Comparison of ENCODE assay signal across 1 cellular context in the genomic region with DNA sequence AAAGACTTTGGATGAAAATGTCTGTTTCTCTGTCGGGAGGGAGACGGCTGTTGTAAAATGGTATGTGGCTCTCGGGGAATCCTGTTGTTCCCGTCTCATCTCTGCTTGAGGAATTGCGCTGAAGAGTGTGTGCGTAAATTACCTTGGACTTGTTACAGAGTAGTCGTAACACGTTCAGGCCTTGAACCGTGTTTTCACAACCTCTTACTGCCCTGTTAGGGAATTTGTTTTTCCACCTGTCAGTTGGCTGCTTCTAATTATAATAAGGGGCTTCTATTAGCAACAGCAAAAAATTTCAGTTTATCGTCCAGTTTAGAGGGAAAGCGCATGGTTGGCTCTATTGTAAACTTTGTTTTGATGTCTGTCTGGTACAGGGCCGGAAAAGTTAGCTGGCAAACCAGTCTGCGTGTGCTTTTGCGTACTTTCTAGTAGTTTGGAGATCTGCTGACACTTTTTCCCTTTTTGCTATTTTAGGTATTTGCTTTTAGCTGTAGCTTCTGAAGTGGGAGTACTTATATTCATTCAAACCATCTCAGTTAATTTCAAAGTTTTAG.
TF ChIP-seq lines count a peak whose summit lies in the region.

No MANE protein-coding gene starts in this region.

TF ChIP-seq in H1, 55 proteins besides CTCF, POLR2A, EP300 and RAD21 (continued from another document):
- TF ChIP-seq MAFK (IDR thresholded peaks at IDR 0.05; ENCODE audit: low read depth, low read length), result no peak
- no peak for TF ChIP-seq RBBP5 (IDR thresholded peaks at IDR 0.05; ENCODE audit: borderline replicate concordance, low read depth, low read length)
- TF ChIP-seq, protein P1, sequence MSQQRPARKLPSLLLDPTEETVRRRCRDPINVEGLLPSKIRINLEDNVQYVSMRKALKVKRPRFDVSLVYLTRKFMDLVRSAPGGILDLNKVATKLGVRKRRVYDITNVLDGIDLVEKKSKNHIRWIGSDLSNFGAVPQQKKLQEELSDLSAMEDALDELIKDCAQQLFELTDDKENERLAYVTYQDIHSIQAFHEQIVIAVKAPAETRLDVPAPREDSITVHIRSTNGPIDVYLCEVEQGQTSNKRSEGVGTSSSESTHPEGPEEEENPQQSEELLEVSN (IDR thresholded peaks at IDR 0.05), result no peak
- no peak for TF ChIP-seq NRF1 (IDR thresholded peaks at IDR 0.05; ENCODE audit: low read depth, low read length)
- TF ChIP-seq TEAD4 (IDR thresholded peaks at IDR 0.05; ENCODE audit: low read depth, low read length), result no peak
- no peak for TF ChIP-seq GABPA (IDR thresholded peaks at IDR 0.05; ENCODE audit: borderline replicate concordance, insufficient read depth, low read length)
- no peak for TF ChIP-seq TCF12 (IDR thresholded peaks at IDR 0.05; ENCODE audit: low read depth, low read length)
- TF ChIP-seq CHD1 (IDR thresholded peaks at IDR 0.05; ENCODE audit: low read depth, low read length), result no peak
